ENCODE assay signal across 20 cellular contexts in the genomic region with DNA sequence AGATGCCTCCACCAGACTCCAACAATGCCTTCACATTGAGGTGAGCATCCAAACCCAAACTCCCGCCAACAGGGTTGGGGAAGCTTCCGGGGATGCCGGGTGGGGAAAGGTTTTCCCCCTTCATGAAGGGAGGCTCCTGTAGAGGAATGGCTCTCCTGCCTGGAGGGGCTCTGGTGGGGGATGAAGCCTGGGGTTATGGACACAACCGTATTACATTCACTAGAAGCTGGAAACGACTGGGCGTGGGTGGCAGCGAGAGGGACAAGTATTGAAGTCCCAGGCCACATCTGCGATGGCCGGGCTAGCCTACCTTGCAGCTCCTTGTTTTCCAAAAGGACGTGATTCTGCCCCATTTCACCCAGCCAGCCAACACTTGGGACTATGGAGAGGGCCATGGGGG.
DNase-seq lines count a peak whose midpoint lies in the region; ATAC-seq, FAIRE-seq and TF ChIP-seq lines count a peak whose summit lies in the region.
"Had no signal": no experiment of that assay in that cellular context is flagged by ENCODE, and none has a peak within 500 bp of the region (broad histone marks: within the 10 kb centered on the region; RNA-seq: fewer than 3 reads in every experiment).

No MANE protein-coding gene starts in this region.

- H3K27ac ChIP-seq in IMR-90 (ENCODE audit: insufficient read depth, low read length) (no peak overlapping the region), kidney (ENCODE audit: low read depth in 2 of 2, low read length in 2 of 2) (no peak overlapping the region), osteoblast (ENCODE audit: low read depth, low read length) (no peak overlapping the region), SK-N-SH (ENCODE audit: low read depth in 2 of 2, low read length in 1 of 2) (no peak overlapping the region)

- H3K36me3 ChIP-seq in IMR-90 (ENCODE audit: control insufficient read depth, insufficient read depth, low read length) (no peaks in the 10 kb centered on the region), kidney (ENCODE audit: control insufficient read depth in 1 of 2, insufficient read depth in 2 of 2, low read length in 2 of 2) (no peaks in the 10 kb centered on the region), osteoblast (ENCODE audit: insufficient read depth, low read length) (no peaks in the 10 kb centered on the region), SK-N-SH (replicated peaks in 1 of 2; ENCODE audit: control insufficient read depth in 1 of 2, insufficient read depth in 2 of 2, low read length in 1 of 2) (no peaks in the 10 kb centered on the region)
- H3K36me3 ChIP-seq: HAP-1 had no signal

- H4K20me1 ChIP-seq in IMR-90 (ENCODE audit: insufficient read depth, low read length) (no peaks in the 10 kb centered on the region), osteoblast (ENCODE audit: insufficient read depth, low read length) (no peaks in the 10 kb centered on the region), SK-N-SH (ENCODE audit: insufficient read depth) (no peaks in the 10 kb centered on the region)

- peaks cover 35% of the 10 kb centered on the region for H3K9me1 ChIP-seq in IMR-90 (ENCODE audit: insufficient read depth, low read length)

- H3K79me2 ChIP-seq in osteoblast (ENCODE audit: insufficient read depth, low read length): no peaks in the 10 kb centered on the region
- no peaks in the 10 kb centered on the region for H3K79me2 ChIP-seq in SK-N-SH (ENCODE audit: insufficient read depth)

- H4K91ac ChIP-seq in IMR-90 (ENCODE audit: insufficient read depth, low read depth, low read length): no peak overlapping the region

- CTCF ChIA-PET in IMR-90 (lab: Yijun Ruan, JAX) (no interaction called here), SK-N-SH (lab: Yijun Ruan, JAX) (interaction anchor here (1.0 kb wide), 1 partner anchor 67 kb away, joined by 6 read pairs; no protein-coding TSS in a partner anchor)

- TF ChIP-seq POLR2A in IMR-90 (IDR thresholded peaks at IDR 0.05; ENCODE audit: low read depth, low read length): no peak

- DNase-seq in IMR-90: no peak
- DNase-seq in kidney: peak; percentile 41
- peak; percentile 17 for DNase-seq in osteoblast (ENCODE audit: insufficient read length, low spot score, missing footprints)
- no peak for DNase-seq in SK-N-SH
- no peak for DNase-seq in NCI-H2196 treated with DMSO at 0.1 percent for 48 hours (lab: John Stamatoyannopoulos, UW; ENCODE audit: unreplicated experiment)
- DNase-seq: 8988T; C1 segment of cervical spinal cord; Calu3; CD4-positive, alpha-beta memory T cell; COR-L47; DMS53; DMS79 treated with DMSO at 0.1 percent for 48 hours; GF-D8; GOT3; HFFc6 had no signal

- H3K18ac ChIP-seq in IMR-90 (ENCODE audit: low read depth, low read length): no peak overlapping the region

- H2AK5ac ChIP-seq in IMR-90 (ENCODE audit: low read depth, low read length): peak overlapping the region; percentile 85

- H4K5ac ChIP-seq in IMR-90 (ENCODE audit: low read depth, low read length): no peak overlapping the region

- dilution Hi-C loops in IMR-90 (cut with HindIII; ENCODE audit: low sequenced_read_pairs, unreplicated experiment): no loop called here

- peak overlapping the region; percentile 29 for H2AFZ ChIP-seq in IMR-90 (replicated peaks; ENCODE audit: low read length, poor library complexity)
- H2AFZ ChIP-seq in osteoblast (ENCODE audit: low read length): no peak overlapping the region
- H2AFZ ChIP-seq in SK-N-SH (ENCODE audit: low read depth): no peak overlapping the region

- H3K4me1 ChIP-seq in IMR-90 (ENCODE audit: control insufficient read depth, insufficient read depth, low read length) (peaks cover 9% of the 10 kb centered on the region), kidney (ENCODE audit: control insufficient read depth in 1 of 2, insufficient read depth in 1 of 2, low read depth in 1 of 2, low read length in 2 of 2) (no peaks in the 10 kb centered on the region), osteoblast (ENCODE audit: insufficient read depth, low read length) (peaks cover 21% of the 10 kb centered on the region), SK-N-SH (ENCODE audit: control insufficient read depth in 1 of 2, insufficient read depth in 2 of 2, low read depth in 1 of 2, low read length in 1 of 2) (peaks cover 0 to 6% of the 10 kb centered on the region in 2 experiments; a peak in 1 of 4 replicates)
- H3K4me1 ChIP-seq: HAP-1 had no signal

- ATAC-seq in IMR-90 (ENCODE audit: low read depth): no peak
- no peak for ATAC-seq in HG03457 (IDR thresholded peaks at IDR 0.05; ENCODE audit: unreplicated experiment)

- no peak overlapping the region for H3K23ac ChIP-seq in IMR-90 (ENCODE audit: low read depth, low read length)

- no peak overlapping the region for H3K14ac ChIP-seq in IMR-90 (replicated peaks; ENCODE audit: low read depth, low read length)

- 0 out of 2 replicates have a peak overlapping the region, but pooled peaks have one; percentile 76 for H2BK120ac ChIP-seq in IMR-90 (ENCODE audit: low read depth, low read length)

- H3K9me2 ChIP-seq in SK-N-SH: no peaks in the 10 kb centered on the region

- H3K4ac ChIP-seq in IMR-90 (ENCODE audit: low read depth, low read length): peak overlapping the region; percentile 60; the same call in 1 of the 2 replicates

- no peak for TF ChIP-seq EP300 in SK-N-SH (IDR thresholded peaks at IDR 0.05; ENCODE audit: borderline replicate concordance in 1 of 2, low read depth in 1 of 2, low read length in 1 of 2)

- no TSS peak for BruUV-seq in IMR-90 (replicated peaks; lab: Mats Ljungman, UMichigan)

- H3K9me3 ChIP-seq in IMR-90 (ENCODE audit: control insufficient read depth, insufficient read depth, low read length) (peaks cover 2% of the 10 kb centered on the region; the same call in 1 of the 2 replicates), kidney (ENCODE audit: control insufficient read depth in 1 of 2, low read length in 2 of 2) (peaks cover 0 to 7% of the 10 kb centered on the region in 2 donors), osteoblast (ENCODE audit: low read depth, low read length) (no peaks in the 10 kb centered on the region), SK-N-SH (no peaks in the 10 kb centered on the region)
- H3K9me3 ChIP-seq: HAP-1 had no signal

- no peak overlapping the region for H2BK5ac ChIP-seq in IMR-90 (ENCODE audit: low read depth, low read length, poor library complexity, severe bottlenecking)

- WGBS in IMR-90 (ENCODE audit: extremely low coverage in 2 of 2, insufficient read length in 1 of 2), 2 experiments: no CpG with 5 or more reads among the region's 10 CpGs
- WGBS in SK-N-SH (ENCODE audit: low lambda C conversion rate): 47% methylated on average over 9 of the region's 10 CpGs

- H2BK20ac ChIP-seq in IMR-90 (ENCODE audit: low read depth, low read length): peak overlapping the region; percentile 16; the same call in 1 of the 2 replicates

- H3K9ac ChIP-seq in IMR-90 (ENCODE audit: low read depth, low read length) (no peak overlapping the region), kidney (ENCODE audit: low read length in 2 of 2) (no peak overlapping the region), SK-N-SH (no peak overlapping the region)

- no peak overlapping the region for H2AK9ac ChIP-seq in IMR-90 (replicated peaks; ENCODE audit: low read depth, low read length, poor library complexity)

- TF ChIP-seq CTCF in IMR-90 (conservative IDR thresholded peaks at IDR 0.05; ENCODE audit: low read depth, low read length) (no peak), kidney (IDR thresholded peaks at IDR 0.05; ENCODE audit: borderline replicate concordance, extremely low read depth, insufficient read depth) (no peak), osteoblast (IDR thresholded peaks at IDR 0.05; ENCODE audit: extremely low read depth, low read depth, low read length) (no peak), SK-N-SH (IDR thresholded peaks at IDR 0.05) (no peak)

- H3K27me3 ChIP-seq in IMR-90 (ENCODE audit: control insufficient read depth, insufficient read depth, low read length) (no peaks in the 10 kb centered on the region), osteoblast (ENCODE audit: insufficient read depth, low read length) (no peaks in the 10 kb centered on the region), SK-N-SH (ENCODE audit: insufficient read depth) (peaks cover 35% of the 10 kb centered on the region; the same call in 1 of the 2 replicates)

- H3K4me2 ChIP-seq in IMR-90 (ENCODE audit: low read depth, low read length) (no peak overlapping the region), osteoblast (ENCODE audit: insufficient read depth, low read length) (no peak overlapping the region), SK-N-SH (no peak overlapping the region)

- no peak overlapping the region for H3K4me3 ChIP-seq in IMR-90 (ENCODE audit: insufficient read depth, low read depth, low read length)
- H3K4me3 ChIP-seq in kidney (ENCODE audit: low read length in 2 of 2): no peak overlapping the region
- H3K4me3 ChIP-seq in osteoblast (ENCODE audit: insufficient read depth, low read length): no peak overlapping the region
- H3K4me3 ChIP-seq in SK-N-SH (ENCODE audit: low read depth in 2 of 2, low read length in 1 of 2): no peak overlapping the region
- H3K4me3 ChIP-seq: HAP-1 had no signal

- POLR2A ChIA-PET in IMR-90 (lab: Charles Lee; ENCODE audit: unreplicated experiment): no interaction called here
- POLR2A ChIA-PET in SK-N-SH (lab: Yijun Ruan, JAX): no interaction called here

- H3K56ac ChIP-seq in IMR-90 (ENCODE audit: extremely low read depth, insufficient read depth, low read length): no peak overlapping the region

- H3F3A ChIP-seq in SK-N-SH (replicated peaks; ENCODE audit: insufficient read depth): peaks cover 14% of the 10 kb centered on the region

- FAIRE-seq in kidney (lab: Jason Lieb, UNC): no peak
- FAIRE-seq: GM12891, GM18507, H54 had no signal

- intact Hi-C loops in IMR-90 (cut with micrococcal nuclease) (no loop called here), kidney (cut with DNase I) (no loop called here)

- TF ChIP-seq RAD21 in IMR-90 (IDR thresholded peaks at IDR 0.05; ENCODE audit: low read length) (no peak), SK-N-SH (IDR thresholded peaks at IDR 0.05; ENCODE audit: low read length) (no peak)

- in situ Hi-C loops in IMR-90 (cut with MboI; ENCODE audit: low sequenced_read_pairs): no loop called here

- H2BK15ac ChIP-seq in IMR-90 (ENCODE audit: low read depth, low read length): no peak overlapping the region

- H3K79me1 ChIP-seq in IMR-90 (ENCODE audit: low read depth in 1 of 2, low read length in 2 of 2): no peaks in the 10 kb centered on the region

- H4K8ac ChIP-seq in IMR-90 (ENCODE audit: low read depth in 2 of 2, low read length in 2 of 2): no peak overlapping the region

TF ChIP-seq in IMR-90, 13 proteins besides CTCF, POLR2A, EP300 and RAD21 (continues in another document):
- no peak for TF ChIP-seq BHLHE40 (IDR thresholded peaks at IDR 0.05; ENCODE audit: low read depth, low read length)

TF ChIP-seq in SK-N-SH, 30 proteins besides CTCF, POLR2A, EP300 and RAD21 (continues in another document):
- TF ChIP-seq MEF2A (IDR thresholded peaks at IDR 0.05; ENCODE audit: borderline replicate concordance, low read depth) (no peak), CHD2 (IDR thresholded peaks at IDR 0.05; ENCODE audit: low read length, partially characterized antibody) (no peak), EZH2phosphoT487 (IDR thresholded peaks at IDR 0.05; ENCODE audit: borderline replicate concordance, low read depth) (no peak)

Comparison
In these comparisons a context has a peak if more than half of its experiments do, and no peak if none do; other contexts are left out.
1. DNase-seq: peak in kidney (single experiment) and osteoblast (single experiment); none in IMR-90 (single experiment), SK-N-SH (single experiment) and NCI-H2196 treated with DMSO at 0.1 percent for 48 hours (single experiment).